26 cellular contexts compared by ENCODE assay signal in the genomic region with DNA sequence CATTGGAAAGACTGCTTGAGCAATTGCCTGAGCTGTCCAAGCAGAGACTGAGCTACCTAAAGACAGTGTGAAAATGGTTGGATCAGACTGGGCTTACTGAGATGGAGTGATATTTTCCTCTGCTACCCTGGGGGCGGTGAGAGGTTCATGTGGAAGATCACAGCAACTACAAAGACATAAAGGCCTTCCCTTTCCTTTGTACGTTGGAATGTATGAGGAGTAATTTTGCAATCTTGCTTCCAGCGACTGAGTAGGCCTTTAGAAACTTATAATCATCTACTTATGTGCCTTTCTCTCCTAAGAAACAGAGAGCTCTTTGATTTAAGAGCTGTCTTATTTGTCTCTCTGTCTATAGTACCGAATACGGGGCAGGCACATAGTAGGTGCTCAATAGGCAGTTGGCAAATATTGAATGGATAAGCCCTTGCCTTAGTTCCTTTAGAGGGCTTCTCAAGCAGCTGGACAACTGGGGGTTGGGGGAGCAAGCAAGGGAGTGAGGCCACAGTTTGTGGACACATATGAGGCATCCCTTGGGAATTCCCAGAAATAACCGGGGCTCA.
DNase-seq lines count a peak whose midpoint lies in the region; ATAC-seq lines count a peak whose summit lies in the region.
"Had no signal": no experiment of that assay in that cellular context is flagged by ENCODE, and none has a peak within 500 bp of the region (broad histone marks: within the 10 kb centered on the region; RNA-seq: fewer than 3 reads in every experiment).

No MANE protein-coding gene starts in this region.

- ATAC-seq in GM21717 (IDR thresholded peaks at IDR 0.05; ENCODE audit: unreplicated experiment) (no peak), GM19328 (IDR thresholded peaks at IDR 0.05; ENCODE audit: unreplicated experiment) (no peak), HG02981 (IDR thresholded peaks at IDR 0.05; ENCODE audit: unreplicated experiment) (no peak)
- ATAC-seq: left lobe of liver had no signal

- H3K4me1 ChIP-seq in adipocyte (ENCODE audit: control insufficient read depth, insufficient read depth, low read length) = peaks cover 33% of the 10 kb centered on the region
- H3K4me1 ChIP-seq in subcutaneous abdominal adipose tissue (ENCODE audit: control insufficient read depth in 5 of 5, insufficient read depth in 5 of 5, low read length in 5 of 5) = peaks cover 0 to 45% (median 30%) of the 10 kb centered on the region in 5 donors
- H3K4me1 ChIP-seq: suprapubic skin, vagina had no signal

- H3K9ac ChIP-seq in adipocyte (ENCODE audit: low read length) (no peak overlapping the region), subcutaneous abdominal adipose tissue (ENCODE audit: low read length in 5 of 5) (no peak overlapping the region)

- H3K36me3 ChIP-seq in adipocyte (ENCODE audit: control insufficient read depth, insufficient read depth, low read length, severe bottlenecking) (no peaks in the 10 kb centered on the region), subcutaneous abdominal adipose tissue (ENCODE audit: control insufficient read depth in 5 of 5, insufficient read depth in 5 of 5, low read length in 5 of 5) (no peaks in the 10 kb centered on the region)
- H3K36me3 ChIP-seq: suprapubic skin, vagina had no signal

- H3K4me3 ChIP-seq in adipocyte (ENCODE audit: low read length) (no peak overlapping the region), subcutaneous abdominal adipose tissue (ENCODE audit: low read depth in 1 of 5, low read length in 5 of 5) (no peak overlapping the region)
- H3K4me3 ChIP-seq: PC-9, smooth muscle cell, suprapubic skin, vagina had no signal

- DNase-seq in EL (peak; percentile 29), adipocyte (ENCODE audit: low read depth) (peak; percentile 39), fibroblast of peridontal ligament (ENCODE audit: extremely low read depth) (peak; percentile 63), DMS79 (lab: John Stamatoyannopoulos, UW) (no peak)
- DNase-seq: activated CD4-positive, CD25-positive, alpha-beta regulatory T cell treated with anti-CD3 and anti-CD28 coated beads, Interleukin-2, amount 50 U/mL, for 72 hours; activated CD8-positive, alpha-beta memory T cell treated with anti-CD3 and anti-CD28 coated beads for 24 hours; activated naive CD4-positive, alpha-beta T cell treated with Interleukin-2 at 50 U/mL for 16 hours; activated T-cell treated with anti-CD3 and anti-CD28 coated beads, Interleukin-2, amount 50 U/mL, for 24 hours; amniotic stem cell; cortex of kidney; Karpas-422; mesendoderm; NCI-H1694; NCI-H2171; NCI-H524; NK-92 treated with Interleukin-12 subunit alpha and Interleukin-12 subunit beta, amount 100 ng/mL, for 24 hours; PC-9; SHP77 treated with DMSO at 0.1 percent for 48 hours had no signal

- H3K27me3 ChIP-seq in adipocyte (replicated peaks; ENCODE audit: control insufficient read depth, insufficient read depth, low read length) (no peaks in the 10 kb centered on the region), subcutaneous abdominal adipose tissue (ENCODE audit: control insufficient read depth in 5 of 5, insufficient read depth in 4 of 5, low read length in 5 of 5) (no peaks in the 10 kb centered on the region)
- H3K27me3 ChIP-seq: vagina had no signal

- peak overlapping the region; percentile 95 for H3K27ac ChIP-seq in subcutaneous abdominal adipose tissue (ENCODE audit: low read depth, low read length)
- H3K27ac ChIP-seq: PC-9, suprapubic skin, vagina had no signal

- H3K9me3 ChIP-seq in adipocyte (ENCODE audit: control insufficient read depth, low read length) (no peaks in the 10 kb centered on the region), subcutaneous abdominal adipose tissue (ENCODE audit: control insufficient read depth in 5 of 5, low read length in 5 of 5) (no peaks in the 10 kb centered on the region)
- H3K9me3 ChIP-seq: suprapubic skin, vagina had no signal
